14 cellular contexts compared by ENCODE assay signal in genomic region chr10:89992575-89992974, GRCh38.
"Had no signal": no experiment of that assay in that cellular context is flagged by ENCODE, and none has a peak within 500 bp of the region (broad histone marks: within the 10 kb centered on the region; RNA-seq: fewer than 3 reads in every experiment).

No MANE protein-coding gene starts in this region.

- DNase-seq: activated CD4-positive, alpha-beta T cell treated with anti-CD3 and anti-CD28 coated beads, Interleukin-2, amount 50 U/mL, for 1 hour; activated CD8-positive, alpha-beta memory T cell treated with anti-CD3 and anti-CD28 coated beads for 24 hours; activated gamma-delta T cell treated with Interleukin-2 at 50 U/mL for 16 hours; activated naive CD8-positive, alpha-beta T cell treated with anti-CD3 and anti-CD28 coated beads for 36 hours; amygdala; foreskin fibroblast; hippocampal formation; kidney; left ventricle myocardium inferior; posterior cingulate gyrus; retina; upper lobe of right lung had no signal

- ATAC-seq: natural killer cell treated with Interleukin-12 subunit alpha and Interleukin-12 subunit beta and Interleukin-15 and Interleukin-18, amount 100 ng/mL, for 72 hours; stimulated activated effector memory CD8-positive, alpha-beta T cell treated with anti-CD3 and anti-CD28 coated beads, Interleukin-12 subunit alpha, Interleukin-12 subunit beta, amount 100 ng/mL, for 72 hours; upper lobe of right lung had no signal
